In genomic region chr13:77330009-77330471, GRCh38 we compare ENCODE assay signal across 8 cellular contexts. TPM values are rescaled to one million over a fixed set of nuclear protein-coding genes. Genes with fewer than 3 reads are reported as not detected.
A peak's percentile ranks its signal among the peaks of the same experiment; 100 is the strongest.
DNase-seq lines count a peak whose midpoint lies in the region; ATAC-seq and TF ChIP-seq lines count a peak whose summit lies in the region.

No MANE protein-coding gene starts in this region.

- no peak for DNase-seq in activated CD8-positive, alpha-beta memory T cell treated with anti-CD3 and anti-CD28 coated beads, Interleukin-2, amount 10 ng/mL, durations not matched to agents 7 days and 5 days
- no peak for DNase-seq in activated CD8-positive, alpha-beta memory T cell treated with anti-CD3 and anti-CD28 coated beads, Interleukin-2, amount 50 U/mL, for 4 hours
- no peak for DNase-seq in SK-N-SH
- no peak for DNase-seq in esophagus squamous epithelium (lab: John Stamatoyannopoulos, UW)
- DNase-seq in progenitor cell of endocrine pancreas (ENCODE audit: low spot score, unreplicated experiment), result no peak
- no peak for DNase-seq in Ammon's horn (ENCODE audit: low spot score)
- DNase-seq in glomerular visceral epithelial cell (ENCODE audit: extremely low spot score), result no peak

- H3K9ac ChIP-seq in SK-N-SH, result peak overlapping the region; percentile 57

- peak overlapping the region; percentile 95 for H3K27ac Mint-ChIP-seq in activated CD8-positive, alpha-beta memory T cell treated with anti-CD3 and anti-CD28 coated beads, Interleukin-2, amount 10 ng/mL, durations not matched to agents 7 days and 5 days
- peak overlapping the region; percentile 95 for H3K27ac Mint-ChIP-seq in progenitor cell of endocrine pancreas

- no peaks in the 10 kb centered on the region for H3K36me3 ChIP-seq in SK-N-SH (replicated peaks in 1 of 2; ENCODE audit: control insufficient read depth in 1 of 2, insufficient read depth in 2 of 2, low read length in 1 of 2)
- no peaks in the 10 kb centered on the region for H3K36me3 ChIP-seq in esophagus squamous epithelium

- peaks cover 33% of the 10 kb centered on the region for H3K4me1 Mint-ChIP-seq in activated CD8-positive, alpha-beta memory T cell treated with anti-CD3 and anti-CD28 coated beads, Interleukin-2, amount 10 ng/mL, durations not matched to agents 7 days and 5 days
- H3K4me1 Mint-ChIP-seq in progenitor cell of endocrine pancreas (ENCODE audit: low read depth), result peaks cover 24% of the 10 kb centered on the region

- WGBS in SK-N-SH (ENCODE audit: low lambda C conversion rate), result 0% methylated on average over 10 of the region's 10 CpGs
- WGBS in esophagus squamous epithelium, 2 donors, result 1% methylated on average over 10 of the region's 10 CpGs

- no peaks in the 10 kb centered on the region for H3K9me3 Mint-ChIP-seq in activated CD8-positive, alpha-beta memory T cell treated with anti-CD3 and anti-CD28 coated beads, Interleukin-2, amount 10 ng/mL, durations not matched to agents 7 days and 5 days (ENCODE audit: low read depth)
- no peaks in the 10 kb centered on the region for H3K9me3 Mint-ChIP-seq in progenitor cell of endocrine pancreas (ENCODE audit: low read depth)

- peaks cover 6% of the 10 kb centered on the region for H3F3A ChIP-seq in SK-N-SH (replicated peaks; ENCODE audit: insufficient read depth)

- peaks cover 3% of the 10 kb centered on the region for H3K27me3 Mint-ChIP-seq in activated CD8-positive, alpha-beta memory T cell treated with anti-CD3 and anti-CD28 coated beads, Interleukin-2, amount 10 ng/mL, durations not matched to agents 7 days and 5 days
- peaks cover 12% of the 10 kb centered on the region for H3K27me3 Mint-ChIP-seq in progenitor cell of endocrine pancreas

- CTCF ChIA-PET in activated CD8-positive, alpha-beta memory T cell treated with anti-CD3 and anti-CD28 coated beads, Interleukin-2, amount 10 ng/mL, durations not matched to agents 7 days and 5 days (lab: Charles Lee), result interaction anchor here (1.0 to 2.0 kb wide), 6 partner anchors 9 to 350 kb away, joined by 3 to 14 read pairs (median 4); partner anchors contain the start of gene FBXL3
- CTCF ChIA-PET in SK-N-SH (lab: Yijun Ruan, JAX), result interaction anchor here (1.9 to 5.9 kb wide), 2 partner anchors 148 to 162 kb away, joined by 8 to 44 read pairs; no protein-coding TSS in a partner anchor

- POLR2A ChIA-PET in SK-N-SH (lab: Yijun Ruan, JAX), result interaction anchor here (1.4 kb wide), 1 partner anchor 148 kb away, joined by 8 read pairs; no protein-coding TSS in a partner anchor

- no peak for ATAC-seq in activated CD8-positive, alpha-beta memory T cell treated with anti-CD3 and anti-CD28 coated beads, Interleukin-2, amount 10 ng/mL, durations not matched to agents 7 days and 5 days
- ATAC-seq in GM21515 (IDR thresholded peaks at IDR 0.05; ENCODE audit: unreplicated experiment), result no peak

- no peak for TF ChIP-seq RAD21 in SK-N-SH (IDR thresholded peaks at IDR 0.05; ENCODE audit: low read length)

- H3K27me3 ChIP-seq in SK-N-SH (ENCODE audit: insufficient read depth) (no peaks in the 10 kb centered on the region), esophagus squamous epithelium (no peaks in the 10 kb centered on the region)

- no peaks in the 10 kb centered on the region for H3K9me2 ChIP-seq in SK-N-SH

- no peaks in the 10 kb centered on the region for H3K9me3 ChIP-seq in SK-N-SH
- no peaks in the 10 kb centered on the region for H3K9me3 ChIP-seq in esophagus squamous epithelium

- peaks cover 15% of the 10 kb centered on the region for H3K79me2 ChIP-seq in SK-N-SH (ENCODE audit: insufficient read depth)

- H3K4me1 ChIP-seq in SK-N-SH (ENCODE audit: control insufficient read depth in 1 of 2, insufficient read depth in 2 of 2, low read depth in 1 of 2, low read length in 1 of 2), result peaks cover 7 to 23% of the 10 kb centered on the region in 2 experiments; a peak in 3 of 4 replicates
- H3K4me1 ChIP-seq in esophagus squamous epithelium, result peaks cover 11 to 39% (median 17%) of the 10 kb centered on the region in 3 donors

- H2AFZ ChIP-seq in SK-N-SH (ENCODE audit: low read depth), result peak overlapping the region; percentile 90

- no peak for TF ChIP-seq EP300 in SK-N-SH (IDR thresholded peaks at IDR 0.05; ENCODE audit: borderline replicate concordance in 1 of 2, low read depth in 1 of 2, low read length in 1 of 2)

- TF ChIP-seq POLR2A in esophagus squamous epithelium (IDR thresholded peaks at IDR 0.05), result no peak

- H3K4me3 ChIP-seq in SK-N-SH (ENCODE audit: low read depth in 2 of 2, low read length in 1 of 2) (peak overlapping the region; percentile 85 to 92), esophagus squamous epithelium (peak overlapping the region; percentile 67 to 86 (median 76))

- TF ChIP-seq CTCF in SK-N-SH (IDR thresholded peaks at IDR 0.05), result no peak
- TF ChIP-seq CTCF in esophagus squamous epithelium (IDR thresholded peaks at IDR 0.05), result no peak
- no peak for TF ChIP-seq CTCF in progenitor cell of endocrine pancreas (IDR thresholded peaks at IDR 0.05; ENCODE audit: unreplicated experiment)

- peaks cover 12% of the 10 kb centered on the region for H3K36me3 Mint-ChIP-seq in activated CD8-positive, alpha-beta memory T cell treated with anti-CD3 and anti-CD28 coated beads, Interleukin-2, amount 10 ng/mL, durations not matched to agents 7 days and 5 days
- H3K36me3 Mint-ChIP-seq in progenitor cell of endocrine pancreas (ENCODE audit: insufficient read depth), result no peaks in the 10 kb centered on the region

- peak overlapping the region; percentile 65 to 98 for H3K27ac ChIP-seq in SK-N-SH (ENCODE audit: low read depth in 2 of 2, low read length in 1 of 2)
- H3K27ac ChIP-seq in esophagus squamous epithelium, result peak overlapping the region; percentile 89 to 94 (median 93)

- peaks cover 3% of the 10 kb centered on the region; the same call in 1 of the 2 replicates for H4K20me1 ChIP-seq in SK-N-SH (ENCODE audit: insufficient read depth)

- intact Hi-C loops in esophagus squamous epithelium (cut with DNase I), result no loop called here

- H3K4me2 ChIP-seq in SK-N-SH, result peak overlapping the region; percentile 77

- H3K4me3 Mint-ChIP-seq in activated CD8-positive, alpha-beta memory T cell treated with anti-CD3 and anti-CD28 coated beads, Interleukin-2, amount 10 ng/mL, durations not matched to agents 7 days and 5 days, result peak overlapping the region; percentile 81
- peak overlapping the region; percentile 98 for H3K4me3 Mint-ChIP-seq in progenitor cell of endocrine pancreas (ENCODE audit: low read depth)

TF ChIP-seq in SK-N-SH, 30 proteins besides CTCF, POLR2A, EP300 and RAD21:
- 0 out of 2 replicates have a peak, but pooled peaks have one; percentile 14 for TF ChIP-seq MXI1 (IDR thresholded peaks at IDR 0.05; ENCODE audit: low read depth, low read length)
- no peak for TF ChIP-seq POLR2AphosphoS5 (IDR thresholded peaks at IDR 0.05; ENCODE audit: low read depth, low read length)

RNA-seq across cellular contexts. Expression of gene MYCBP2, which starts 3.1 kb away (rescaled TPM):
- 100 to 1,000 TPM; 106 to 122 TPM for total RNA-seq in activated CD8-positive, alpha-beta memory T cell treated with anti-CD3 and anti-CD28 coated beads, Interleukin-2, amount 10 ng/mL, durations not matched to agents 7 days and 5 days
- 18.5 and 19.7 TPM in 2 replicates for polyA plus RNA-seq in SK-N-SH (2012; rRNA removed)
- polyA plus RNA-seq in SK-N-SH (2012; cell fraction: cytosol; rRNA removed), result 20.7 and 22.2 TPM in 2 replicates
- polyA plus RNA-seq in SK-N-SH (2012; cell fraction: nucleus; rRNA removed), result 16.2 and 33.2 TPM in 2 replicates
- 100 to 1,000 TPM in 3 of 4 donors, 10 to 100 TPM in 1; 80.9 to 167 (median 130) TPM for total RNA-seq in esophagus squamous epithelium
- 58.4 and 64.8 TPM in 2 replicates for total RNA-seq in progenitor cell of endocrine pancreas
